8 cellular contexts compared by ENCODE assay signal in the genomic region with DNA sequence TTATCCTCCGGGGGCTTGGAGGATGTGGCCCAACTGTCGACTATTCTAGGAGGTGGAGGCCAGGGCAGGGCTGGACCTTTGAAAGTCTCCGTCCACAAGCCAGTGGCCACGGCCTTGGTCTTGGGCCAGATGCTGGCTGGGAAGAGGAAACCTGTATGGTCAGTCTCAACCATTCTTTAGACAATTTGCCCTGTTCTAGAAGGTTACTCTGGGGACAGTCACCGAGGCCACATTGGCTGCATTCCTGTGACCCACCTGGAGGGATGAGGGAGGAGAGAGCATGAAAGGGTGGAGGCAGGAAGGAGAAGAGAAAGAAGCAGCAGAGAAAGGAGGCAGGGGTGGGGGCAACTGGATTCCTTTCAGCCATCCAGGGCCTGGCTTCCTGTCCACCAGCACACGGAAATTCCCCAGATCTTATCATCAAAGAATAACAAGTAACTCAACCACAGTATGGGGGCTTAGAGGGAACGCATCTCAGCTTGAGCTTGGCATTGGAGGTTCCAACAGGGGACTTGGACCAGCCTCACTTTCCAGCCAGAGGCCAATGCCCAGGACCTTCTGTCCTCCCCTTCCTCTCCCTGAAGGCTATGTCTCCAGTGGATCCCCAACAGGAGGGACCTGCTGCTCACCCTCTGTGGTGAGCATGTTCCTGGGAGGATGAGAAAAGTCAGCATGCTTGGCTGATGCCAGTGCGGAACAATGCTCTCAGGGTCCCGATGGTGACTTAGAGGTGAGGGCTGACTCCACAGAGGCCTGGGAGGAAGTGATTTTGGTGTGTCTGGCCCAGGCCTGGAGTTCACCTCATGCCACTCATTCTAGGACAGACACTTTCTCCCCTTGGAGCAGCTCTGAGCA. TPM values are rescaled to one million over a fixed set of nuclear protein-coding genes. Genes with fewer than 3 reads are reported as not detected.
DNase-seq lines count a peak whose midpoint lies in the region.
"Had no signal": no experiment of that assay in that cellular context is flagged by ENCODE, and none has a peak within 500 bp of the region (broad histone marks: within the 10 kb centered on the region; RNA-seq: fewer than 3 reads in every experiment).

No MANE protein-coding gene starts in this region.

- 49% methylated on average over 9 of the region's 9 CpGs for WGBS in thymus

- no peaks in the 10 kb centered on the region for H3K27me3 ChIP-seq in thymus (ENCODE audit: control insufficient read depth, insufficient read depth)

- H3K4me3 ChIP-seq in Jurkat, Clone E6-1 (ENCODE audit: low read length): no peak overlapping the region
- no peak overlapping the region for H3K4me3 ChIP-seq in thymus (ENCODE audit: low read length)

- no peaks in the 10 kb centered on the region for H3K4me1 ChIP-seq in thymus (ENCODE audit: control insufficient read depth, insufficient read depth, low read length)

- no peaks in the 10 kb centered on the region for H3K36me3 ChIP-seq in thymus (ENCODE audit: control insufficient read depth, insufficient read depth)

- no peaks in the 10 kb centered on the region for H3K9me3 ChIP-seq in thymus (ENCODE audit: control insufficient read depth)

- DNase-seq in Jurkat, Clone E6-1 (ENCODE audit: low read depth, low spot score): peak; percentile 15
- DNase-seq in amniotic stem cell (lab: John Stamatoyannopoulos, UW) (peak; percentile 68), islet precursor cell (peak; percentile 95), NCI-H2227 (lab: John Stamatoyannopoulos, UW; ENCODE audit: unreplicated experiment) (no peak), HPDE6-E6E7 (ENCODE audit: extremely low spot score) (no peak)
- DNase-seq in activated CD4-positive, alpha-beta T cell treated with anti-CD3 and anti-CD28 coated beads for 4 hours: no peak
- DNase-seq: activated CD8-positive, alpha-beta memory T cell treated with anti-CD3 and anti-CD28 coated beads, Interleukin-2, amount 50 U/mL, for 48 hours had no signal

- H3K27ac ChIP-seq in thymus (ENCODE audit: low read depth): peak overlapping the region; percentile 46

RNA-seq across cellular contexts. Expression of gene TGM2, which starts 30.4 kb away (rescaled TPM):
- polyA plus RNA-seq in Jurkat, Clone E6-1 (2012; ENCODE audit: insufficient read depth, insufficient read length): not detected
- polyA plus RNA-seq in thymus: 47.2 TPM

Comparison
In these comparisons a context has a peak if more than half of its experiments do, and no peak if none do; other contexts are left out.
1. DNase-seq: peak in Jurkat, Clone E6-1 (single experiment), amniotic stem cell (single experiment) and islet precursor cell (single experiment); none in NCI-H2227 (single experiment), HPDE6-E6E7 (single experiment) and activated CD4-positive, alpha-beta T cell treated with anti-CD3 and anti-CD28 coated beads for 4 hours (0 of 2).